In genomic region chr20:1415667-1416468, GRCh38 we compare ENCODE assay signal across 1 cellular context.
TF ChIP-seq lines count a peak whose summit lies in the region.

No MANE protein-coding gene starts in this region.

TF ChIP-seq in HepG2, 621 proteins besides CTCF, POLR2A, EP300 and RAD21 (continued from another document and continues in another):
- TF ChIP-seq ZBTB34 (CRISPR knock-in tag; IDR thresholded peaks at IDR 0.05) (no peak), AFF4 (CRISPR knock-in tag; IDR thresholded peaks at IDR 0.05) (0 out of 2 replicates have a peak, but pooled peaks have one; percentile 62), FOXM1 (CRISPR knock-in tag; IDR thresholded peaks at IDR 0.05) (no peak), YEATS2 (CRISPR knock-in tag; IDR thresholded peaks at IDR 0.05; ENCODE audit: borderline replicate concordance) (peak; percentile 92), ZNF550 (CRISPR knock-in tag; IDR thresholded peaks at IDR 0.05; ENCODE audit: borderline replicate concordance) (no peak), ARNTL (CRISPR knock-in tag; IDR thresholded peaks at IDR 0.05) (no peak), PHF8 (CRISPR knock-in tag; IDR thresholded peaks at IDR 0.05) (no peak), PITX1 (CRISPR knock-in tag; IDR thresholded peaks at IDR 0.05) (no peak), ZNF407 (CRISPR knock-in tag; IDR thresholded peaks at IDR 0.05; ENCODE audit: not compliant biosample characterization) (no peak), ELF3 (CRISPR knock-in tag; IDR thresholded peaks at IDR 0.05) (peak; percentile 99), ZNF30 (CRISPR knock-in tag; IDR thresholded peaks at IDR 0.05) (no peak), FOXO4 (CRISPR knock-in tag; conservative IDR thresholded peaks at IDR 0.05) (no peak), SYNCRIP (IDR thresholded peaks at IDR 0.05; ENCODE audit: insufficient read depth, low read depth, low read length) (no peak), ZNF883 (CRISPR knock-in tag; IDR thresholded peaks at IDR 0.05; ENCODE audit: not compliant biosample characterization) (no peak), FOXC1 (CRISPR knock-in tag; IDR thresholded peaks at IDR 0.05; ENCODE audit: borderline replicate concordance) (no peak), DR1 (CRISPR knock-in tag; IDR thresholded peaks at IDR 0.05) (no peak), TEF (CRISPR knock-in tag; IDR thresholded peaks at IDR 0.05) (no peak), PTBP1 (IDR thresholded peaks at IDR 0.05; ENCODE audit: low read depth, low read length, poor library complexity, severe bottlenecking) (no peak), ZNF878 (CRISPR knock-in tag; IDR thresholded peaks at IDR 0.05) (no peak), TP53 (CRISPR knock-in tag; conservative IDR thresholded peaks at IDR 0.05) (no peak), ZNF629 (CRISPR knock-in tag; conservative IDR thresholded peaks at IDR 0.05) (no peak), KDM4B (CRISPR knock-in tag; IDR thresholded peaks at IDR 0.05) (no peak)
- TF ChIP-seq, protein P1, sequence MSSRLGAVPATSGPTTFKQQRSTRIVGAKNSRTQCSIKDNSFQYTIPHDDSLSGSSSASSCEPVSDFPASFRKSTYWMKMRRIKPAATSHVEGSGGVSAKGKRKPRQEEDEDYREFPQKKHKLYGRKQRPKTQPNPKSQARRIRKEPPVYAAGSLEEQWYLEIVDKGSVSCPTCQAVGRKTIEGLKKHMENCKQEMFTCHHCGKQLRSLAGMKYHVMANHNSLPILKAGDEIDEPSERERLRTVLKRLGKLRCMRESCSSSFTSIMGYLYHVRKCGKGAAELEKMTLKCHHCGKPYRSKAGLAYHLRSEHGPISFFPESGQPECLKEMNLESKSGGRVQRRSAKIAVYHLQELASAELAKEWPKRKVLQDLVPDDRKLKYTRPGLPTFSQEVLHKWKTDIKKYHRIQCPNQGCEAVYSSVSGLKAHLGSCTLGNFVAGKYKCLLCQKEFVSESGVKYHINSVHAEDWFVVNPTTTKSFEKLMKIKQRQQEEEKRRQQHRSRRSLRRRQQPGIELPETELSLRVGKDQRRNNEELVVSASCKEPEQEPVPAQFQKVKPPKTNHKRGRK (CRISPR knock-in tag; IDR thresholded peaks at IDR 0.05), result no peak
- TF ChIP-seq, protein P2, sequence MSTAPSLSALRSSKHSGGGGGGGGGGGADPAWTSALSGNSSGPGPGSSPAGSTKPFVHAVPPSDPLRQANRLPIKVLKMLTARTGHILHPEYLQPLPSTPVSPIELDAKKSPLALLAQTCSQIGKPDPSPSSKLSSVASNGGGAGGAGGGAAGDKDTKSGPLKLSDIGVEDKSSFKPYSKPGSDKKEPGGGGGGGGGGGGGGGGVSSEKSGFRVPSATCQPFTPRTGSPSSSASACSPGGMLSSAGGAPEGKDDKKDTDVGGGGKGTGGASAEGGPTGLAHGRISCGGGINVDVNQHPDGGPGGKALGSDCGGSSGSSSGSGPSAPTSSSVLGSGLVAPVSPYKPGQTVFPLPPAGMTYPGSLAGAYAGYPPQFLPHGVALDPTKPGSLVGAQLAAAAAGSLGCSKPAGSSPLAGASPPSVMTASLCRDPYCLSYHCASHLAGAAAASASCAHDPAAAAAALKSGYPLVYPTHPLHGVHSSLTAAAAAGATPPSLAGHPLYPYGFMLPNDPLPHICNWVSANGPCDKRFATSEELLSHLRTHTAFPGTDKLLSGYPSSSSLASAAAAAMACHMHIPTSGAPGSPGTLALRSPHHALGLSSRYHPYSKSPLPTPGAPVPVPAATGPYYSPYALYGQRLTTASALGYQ (CRISPR knock-in tag; IDR thresholded peaks at IDR 0.05), result no peak
- TF ChIP-seq, protein P3, sequence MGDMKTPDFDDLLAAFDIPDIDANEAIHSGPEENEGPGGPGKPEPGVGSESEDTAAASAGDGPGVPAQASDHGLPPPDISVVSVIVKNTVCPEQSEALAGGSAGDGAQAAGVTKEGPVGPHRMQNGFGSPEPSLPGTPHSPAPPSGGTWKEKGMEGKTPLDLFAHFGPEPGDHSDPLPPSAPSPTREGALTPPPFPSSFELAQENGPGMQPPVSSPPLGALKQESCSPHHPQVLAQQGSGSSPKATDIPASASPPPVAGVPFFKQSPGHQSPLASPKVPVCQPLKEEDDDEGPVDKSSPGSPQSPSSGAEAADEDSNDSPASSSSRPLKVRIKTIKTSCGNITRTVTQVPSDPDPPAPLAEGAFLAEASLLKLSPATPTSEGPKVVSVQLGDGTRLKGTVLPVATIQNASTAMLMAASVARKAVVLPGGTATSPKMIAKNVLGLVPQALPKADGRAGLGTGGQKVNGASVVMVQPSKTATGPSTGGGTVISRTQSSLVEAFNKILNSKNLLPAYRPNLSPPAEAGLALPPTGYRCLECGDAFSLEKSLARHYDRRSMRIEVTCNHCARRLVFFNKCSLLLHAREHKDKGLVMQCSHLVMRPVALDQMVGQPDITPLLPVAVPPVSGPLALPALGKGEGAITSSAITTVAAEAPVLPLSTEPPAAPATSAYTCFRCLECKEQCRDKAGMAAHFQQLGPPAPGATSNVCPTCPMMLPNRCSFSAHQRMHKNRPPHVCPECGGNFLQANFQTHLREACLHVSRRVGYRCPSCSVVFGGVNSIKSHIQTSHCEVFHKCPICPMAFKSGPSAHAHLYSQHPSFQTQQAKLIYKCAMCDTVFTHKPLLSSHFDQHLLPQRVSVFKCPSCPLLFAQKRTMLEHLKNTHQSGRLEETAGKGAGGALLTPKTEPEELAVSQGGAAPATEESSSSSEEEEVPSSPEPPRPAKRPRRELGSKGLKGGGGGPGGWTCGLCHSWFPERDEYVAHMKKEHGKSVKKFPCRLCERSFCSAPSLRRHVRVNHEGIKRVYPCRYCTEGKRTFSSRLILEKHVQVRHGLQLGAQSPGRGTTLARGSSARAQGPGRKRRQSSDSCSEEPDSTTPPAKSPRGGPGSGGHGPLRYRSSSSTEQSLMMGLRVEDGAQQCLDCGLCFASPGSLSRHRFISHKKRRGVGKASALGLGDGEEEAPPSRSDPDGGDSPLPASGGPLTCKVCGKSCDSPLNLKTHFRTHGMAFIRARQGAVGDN (CRISPR knock-in tag; IDR thresholded peaks at IDR 0.05), result no peak; the same call in 1 of the 2 replicates
- TF ChIP-seq, protein P4, sequence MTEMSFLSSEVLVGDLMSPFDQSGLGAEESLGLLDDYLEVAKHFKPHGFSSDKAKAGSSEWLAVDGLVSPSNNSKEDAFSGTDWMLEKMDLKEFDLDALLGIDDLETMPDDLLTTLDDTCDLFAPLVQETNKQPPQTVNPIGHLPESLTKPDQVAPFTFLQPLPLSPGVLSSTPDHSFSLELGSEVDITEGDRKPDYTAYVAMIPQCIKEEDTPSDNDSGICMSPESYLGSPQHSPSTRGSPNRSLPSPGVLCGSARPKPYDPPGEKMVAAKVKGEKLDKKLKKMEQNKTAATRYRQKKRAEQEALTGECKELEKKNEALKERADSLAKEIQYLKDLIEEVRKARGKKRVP (CRISPR knock-in tag; IDR thresholded peaks at IDR 0.05), result no peak
- TF ChIP-seq, protein P5, sequence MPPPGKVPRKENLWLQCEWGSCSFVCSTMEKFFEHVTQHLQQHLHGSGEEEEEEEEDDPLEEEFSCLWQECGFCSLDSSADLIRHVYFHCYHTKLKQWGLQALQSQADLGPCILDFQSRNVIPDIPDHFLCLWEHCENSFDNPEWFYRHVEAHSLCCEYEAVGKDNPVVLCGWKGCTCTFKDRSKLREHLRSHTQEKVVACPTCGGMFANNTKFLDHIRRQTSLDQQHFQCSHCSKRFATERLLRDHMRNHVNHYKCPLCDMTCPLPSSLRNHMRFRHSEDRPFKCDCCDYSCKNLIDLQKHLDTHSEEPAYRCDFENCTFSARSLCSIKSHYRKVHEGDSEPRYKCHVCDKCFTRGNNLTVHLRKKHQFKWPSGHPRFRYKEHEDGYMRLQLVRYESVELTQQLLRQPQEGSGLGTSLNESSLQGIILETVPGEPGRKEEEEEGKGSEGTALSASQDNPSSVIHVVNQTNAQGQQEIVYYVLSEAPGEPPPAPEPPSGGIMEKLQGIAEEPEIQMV (CRISPR knock-in tag; IDR thresholded peaks at IDR 0.05; ENCODE audit: low read depth), result no peak
